In the genomic region with DNA sequence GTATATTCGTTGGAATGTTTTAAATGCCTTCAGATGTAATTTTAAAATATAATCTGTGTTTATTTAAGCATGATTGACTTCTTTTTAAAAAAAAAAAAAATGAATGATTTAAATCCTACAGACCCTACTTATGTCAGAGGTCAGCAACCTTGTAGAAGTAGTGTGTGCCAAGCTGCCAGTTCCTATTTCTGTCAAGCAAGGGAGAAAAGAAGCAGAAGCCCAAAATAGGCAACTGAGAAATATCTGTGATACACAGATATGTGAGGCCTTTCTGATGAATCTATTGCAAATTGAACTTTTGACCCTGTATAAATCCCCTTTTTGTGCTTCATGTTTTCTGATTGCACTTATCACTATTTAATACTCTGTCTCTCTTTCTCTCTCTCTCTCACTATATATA, we compare ENCODE assay signal across 28 cellular contexts.
"Had no signal": no experiment of that assay in that cellular context is flagged by ENCODE, and none has a peak within 500 bp of the region (broad histone marks: within the 10 kb centered on the region; RNA-seq: fewer than 3 reads in every experiment).

No MANE protein-coding gene starts in this region.

- H3K9me3 ChIP-seq: ovary, right atrium auricular region, suprapubic skin, transverse colon, upper lobe of right lung, uterus had no signal

- H3K36me3 Mint-ChIP-seq: natural killer cell had no signal

- H3K4me1 ChIP-seq: lower lobe of right lung, right atrium auricular region, suprapubic skin, upper lobe of right lung, uterus had no signal

- H3K27ac Mint-ChIP-seq: immature natural killer cell; natural killer cell; stimulated activated naive CD8-positive, alpha-beta T cell treated with anti-CD3 and anti-CD28 coated beads, Interleukin-15, amount 100 ng/mL, for 72 hours had no signal

- ATAC-seq: left colon; lower lobe of right lung; natural killer cell; sciatic nerve; stimulated activated naive CD8-positive, alpha-beta T cell treated with anti-CD3 and anti-CD28 coated beads, Interleukin-15, amount 100 ng/mL, for 72 hours; upper lobe of right lung had no signal

- H3K4me3 ChIP-seq: dorsolateral prefrontal cortex, lower lobe of right lung, ovary, right atrium auricular region, smooth muscle cell, suprapubic skin, transverse colon, upper lobe of right lung, uterus had no signal

- H3K4me1 Mint-ChIP-seq: immature natural killer cell; natural killer cell; stimulated activated naive CD8-positive, alpha-beta T cell treated with anti-CD3 and anti-CD28 coated beads, Interleukin-15, amount 100 ng/mL, for 72 hours had no signal

- H3K36me3 ChIP-seq: lower lobe of right lung, ovary, right atrium auricular region, suprapubic skin, transverse colon, upper lobe of right lung, uterus had no signal

- DNase-seq: cortex of kidney; dorsolateral prefrontal cortex; effector CD4-positive, alpha-beta T cell; hypothalamus; immature natural killer cell; islet precursor cell; kidney glomerular epithelial cell; left colon; left ventricle myocardium superior; lower lobe of right lung; natural killer cell; occipital lobe; ovary; posterior cingulate gyrus; stimulated activated CD4-positive, alpha-beta T cell treated with anti-CD3 and anti-CD28 coated beads, Interleukin-12 subunit alpha, Interleukin-12 subunit beta, amount 100 ng/mL, for 4 hours; stimulated activated CD4-positive, alpha-beta T cell treated with anti-CD3 and anti-CD28 coated beads, Interleukin-1b, Interleukin-23, amount 100 ng/mL, for 48 hours; stimulated activated CD4-positive, alpha-beta T cell treated with anti-CD3 and anti-CD28 coated beads, Interleukin-4, amount 100 ng/mL, for 1 hour; stimulated activated CD8-positive, alpha-beta memory T cell treated with anti-CD3 and anti-CD28 coated beads, Interleukin-4, amount 100 ng/mL, for 48 hours; stimulated activated naive CD4-positive, alpha-beta T cell; stimulated activated naive CD8-positive, alpha-beta T cell treated with anti-CD3 and anti-CD28 coated beads, Interleukin-15, amount 100 ng/mL, for 72 hours; transverse colon; upper lobe of right lung; uterus had no signal

- H3K27me3 ChIP-seq: dorsolateral prefrontal cortex, ovary, right atrium auricular region, suprapubic skin, transverse colon, upper lobe of right lung, uterus had no signal

- FAIRE-seq: frontal cortex had no signal

- H3K27me3 Mint-ChIP-seq: stimulated activated naive CD8-positive, alpha-beta T cell treated with anti-CD3 and anti-CD28 coated beads, Interleukin-15, amount 100 ng/mL, for 72 hours had no signal

- H3K4me3 Mint-ChIP-seq: immature natural killer cell; natural killer cell; stimulated activated naive CD8-positive, alpha-beta T cell treated with anti-CD3 and anti-CD28 coated beads, Interleukin-15, amount 100 ng/mL, for 72 hours had no signal
